Comparison of ENCODE assay signal across 8 cellular contexts in genomic region chr15:67174864-67175573, GRCh38.
DNase-seq lines count a peak whose midpoint lies in the region; ATAC-seq and TF ChIP-seq lines count a peak whose summit lies in the region.

No MANE protein-coding gene starts in this region.

- no peaks in the 10 kb centered on the region for H3K9me3 ChIP-seq in lower lobe of right lung
- no peaks in the 10 kb centered on the region for H3K9me3 ChIP-seq in upper lobe of left lung

- H3K36me3 Mint-ChIP-seq in activated T-helper 2 cell treated with anti-CD3 and anti-CD28 coated beads, Interferon-gamma antibody, Interleukin-2, Interleukin-4, amounts not matched to agents 10 μg/mL and 5 μg/mL and 100 μg/mL, durations not matched to agents 14 hours and 24 hours and 36 hours (ENCODE audit: low read depth), result peaks cover 74% of the 10 kb centered on the region

- intact Hi-C loops in activated T-helper 2 cell treated with anti-CD3 and anti-CD28 coated beads, Interferon-gamma antibody, Interleukin-2, Interleukin-4, amounts not matched to agents 10 μg/mL and 5 μg/mL and 100 μg/mL, durations not matched to agents 14 hours and 24 hours and 36 hours (cut with micrococcal nuclease), result no loop called here
- intact Hi-C loops in lower lobe of right lung (cut with DNase I), result no loop called here

- TF ChIP-seq POLR2A in upper lobe of left lung (IDR thresholded peaks at IDR 0.05), result no peak

- DNase-seq in activated naive CD4-positive, alpha-beta T cell treated with Interleukin-2 at 50 U/mL for 16 hours, result peak; percentile 49
- no peak for DNase-seq in activated naive CD4-positive, alpha-beta T cell (lab: John Stamatoyannopoulos, UW)
- no peak for DNase-seq in activated T-helper 2 cell treated with anti-CD3 and anti-CD28 coated beads, Interferon-gamma antibody, Interleukin-2, Interleukin-4, amounts not matched to agents 10 μg/mL and 5 μg/mL and 100 μg/mL, durations not matched to agents 14 hours and 24 hours and 36 hours (ENCODE audit: low spot score)
- DNase-seq in lower lobe of right lung (no peak), upper lobe of left lung (no peak), OCI-M1 (lab: John Stamatoyannopoulos, UW) (no peak), NCI-H2196 treated with DMSO at 0.1 percent for 48 hours (lab: John Stamatoyannopoulos, UW; ENCODE audit: unreplicated experiment) (no peak), GOT3 (lab: John Stamatoyannopoulos, UW) (no peak)

- peaks cover 28% of the 10 kb centered on the region for H3K36me3 ChIP-seq in lower lobe of right lung
- H3K36me3 ChIP-seq in upper lobe of left lung, result peaks cover 0 to 20% (median 5%) of the 10 kb centered on the region in 4 donors

- peak overlapping the region; percentile 58 for H3K27ac Mint-ChIP-seq in activated T-helper 2 cell treated with anti-CD3 and anti-CD28 coated beads, Interferon-gamma antibody, Interleukin-2, Interleukin-4, amounts not matched to agents 10 μg/mL and 5 μg/mL and 100 μg/mL, durations not matched to agents 14 hours and 24 hours and 36 hours

- no peaks in the 10 kb centered on the region for H3K9me3 Mint-ChIP-seq in activated T-helper 2 cell treated with anti-CD3 and anti-CD28 coated beads, Interferon-gamma antibody, Interleukin-2, Interleukin-4, amounts not matched to agents 10 μg/mL and 5 μg/mL and 100 μg/mL, durations not matched to agents 14 hours and 24 hours and 36 hours

- H3K4me3 Mint-ChIP-seq in activated T-helper 2 cell treated with anti-CD3 and anti-CD28 coated beads, Interferon-gamma antibody, Interleukin-2, Interleukin-4, amounts not matched to agents 10 μg/mL and 5 μg/mL and 100 μg/mL, durations not matched to agents 14 hours and 24 hours and 36 hours (ENCODE audit: low read depth), result no peak overlapping the region

- WGBS in upper lobe of left lung, 2 donors, result 84 to 86% methylated on average over 9 of the region's 9 CpGs

- H3K4me3 ChIP-seq in lower lobe of right lung (no peak overlapping the region), upper lobe of left lung (no peak overlapping the region)

- H3K4me1 ChIP-seq in lower lobe of right lung (peaks cover 40% of the 10 kb centered on the region), upper lobe of left lung (peaks cover 25 to 36% (median 28%) of the 10 kb centered on the region in 4 donors)

- H3K4me1 Mint-ChIP-seq in activated T-helper 2 cell treated with anti-CD3 and anti-CD28 coated beads, Interferon-gamma antibody, Interleukin-2, Interleukin-4, amounts not matched to agents 10 μg/mL and 5 μg/mL and 100 μg/mL, durations not matched to agents 14 hours and 24 hours and 36 hours (ENCODE audit: low read depth), result peaks cover 32% of the 10 kb centered on the region

- TF ChIP-seq EP300 in upper lobe of left lung (IDR thresholded peaks at IDR 0.05), result no peak

- H3K27me3 Mint-ChIP-seq in activated T-helper 2 cell treated with anti-CD3 and anti-CD28 coated beads, Interferon-gamma antibody, Interleukin-2, Interleukin-4, amounts not matched to agents 10 μg/mL and 5 μg/mL and 100 μg/mL, durations not matched to agents 14 hours and 24 hours and 36 hours (ENCODE audit: low read depth), result no peaks in the 10 kb centered on the region

- peak in 1 of 2 donors; percentile 3 for ATAC-seq in lower lobe of right lung
- ATAC-seq in upper lobe of left lung (ENCODE audit: low FRiP score in 2 of 2), result no peak

- TF ChIP-seq CTCF in lower lobe of right lung (IDR thresholded peaks at IDR 0.05) (no peak), upper lobe of left lung (IDR thresholded peaks at IDR 0.05) (no peak)

- H3K27ac ChIP-seq in lower lobe of right lung (peak overlapping the region; percentile 61), upper lobe of left lung (peak overlapping the region; percentile 19 to 67 (median 36))

- H3K27me3 ChIP-seq in lower lobe of right lung (ENCODE audit: low read depth) (no peaks in the 10 kb centered on the region), upper lobe of left lung (no peaks in the 10 kb centered on the region)
